In genomic region chr14:32078794-32079663, GRCh38 we compare ENCODE assay signal across 8 cellular contexts. TPM values are rescaled to one million over a fixed set of nuclear protein-coding genes. Genes with fewer than 3 reads are reported as not detected.
DNase-seq lines count a peak whose midpoint lies in the region; ATAC-seq, FAIRE-seq and TF ChIP-seq lines count a peak whose summit lies in the region.

No MANE protein-coding gene starts in this region.

- H3K27ac ChIP-seq in A549 = peak overlapping the region; percentile 96 to 99
- no peak overlapping the region for H3K27ac ChIP-seq in HUES6 (ENCODE audit: low read depth, low read length)
- H3K27ac ChIP-seq in thoracic aorta = peak overlapping the region in 1 of 2 donors; percentile 99

- TF ChIP-seq EP300 in A549 (IDR thresholded peaks at IDR 0.05) = no peak

- no peaks in the 10 kb centered on the region for H3K36me3 ChIP-seq in HUES6 (ENCODE audit: control insufficient read depth, insufficient read depth, low read length)
- no peaks in the 10 kb centered on the region for H3K36me3 ChIP-seq in adipocyte (ENCODE audit: control insufficient read depth, insufficient read depth, low read length, severe bottlenecking)
- H3K36me3 ChIP-seq in thoracic aorta = no peaks in the 10 kb centered on the region

- TF ChIP-seq RAD21 in A549 (conservative IDR thresholded peaks at IDR 0.05 in 1 of 2, IDR thresholded peaks at IDR 0.05 in 1 of 2) = no peak

- FAIRE-seq in A549 (lab: Jason Lieb, UNC) = peak; percentile 74

- H3K4me1 ChIP-seq in A549 (peaks cover 57% of the 10 kb centered on the region), HUES6 (ENCODE audit: control insufficient read depth, insufficient read depth, low read length) (peaks cover 31% of the 10 kb centered on the region), adipocyte (ENCODE audit: control insufficient read depth, insufficient read depth, low read length) (peaks cover 43% of the 10 kb centered on the region), thoracic aorta (ENCODE audit: control insufficient read depth in 1 of 2, low read depth in 2 of 2) (peaks cover 10 to 55% of the 10 kb centered on the region in 2 donors)

- TF ChIP-seq POLR2A in A549 (IDR thresholded peaks at IDR 0.05; ENCODE audit: low read length) = no peak

- POLR2A ChIA-PET in A549 (lab: Yijun Ruan, JAX) = no interaction called here

- TF ChIP-seq CTCF in A549 (IDR thresholded peaks at IDR 0.05) = no peak
- no peak for TF ChIP-seq CTCF in thoracic aorta (IDR thresholded peaks at IDR 0.05)

- H3K9me3 ChIP-seq in A549 = no peaks in the 10 kb centered on the region
- no peaks in the 10 kb centered on the region for H3K9me3 ChIP-seq in HUES6 (ENCODE audit: control insufficient read depth, insufficient read depth, low read depth, low read length)
- H3K9me3 ChIP-seq in adipocyte (ENCODE audit: control insufficient read depth, low read length) = no peaks in the 10 kb centered on the region
- H3K9me3 ChIP-seq in thoracic aorta = no peaks in the 10 kb centered on the region

- CTCF ChIA-PET in A549 (lab: Yijun Ruan, JAX) = interaction anchor here (1.0 to 1.1 kb wide), 3 partner anchors 144 to 176 kb away, joined by 3 read pairs; no protein-coding TSS in a partner anchor

- H3K4me3 ChIP-seq in A549 = peak overlapping the region; percentile 83
- H3K4me3 ChIP-seq in HUES6 (ENCODE audit: low read depth, low read length) = peak overlapping the region; percentile 71
- H3K4me3 ChIP-seq in adipocyte (ENCODE audit: low read length) = peak overlapping the region; percentile 100
- H3K4me3 ChIP-seq in thoracic aorta = peak overlapping the region; percentile 81

- peak overlapping the region; percentile 82 for H3K4me2 ChIP-seq in A549

- DNase-seq in A549 (ENCODE audit: low read depth in 1 of 2, low spot score in 1 of 2) (peak in 1 of 2 experiments; percentile 24), adipocyte (ENCODE audit: low read depth) (peak; percentile 52), kidney glomerular epithelial cell (lab: John Stamatoyannopoulos, UW) (peak; percentile 45), thoracic aorta (ENCODE audit: low spot score) (no peak), mesenteric fat pad (ENCODE audit: low spot score) (no peak), COR-L47 (lab: John Stamatoyannopoulos, UW) (no peak)

- peak overlapping the region; percentile 90 for H3K9ac ChIP-seq in HUES6 (ENCODE audit: low read length)
- H3K9ac ChIP-seq in adipocyte (ENCODE audit: low read length) = peak overlapping the region; percentile 97

- no peaks in the 10 kb centered on the region for H3K27me3 ChIP-seq in HUES6 (ENCODE audit: control insufficient read depth, insufficient read depth, low read length)
- H3K27me3 ChIP-seq in adipocyte (replicated peaks; ENCODE audit: control insufficient read depth, insufficient read depth, low read length) = no peaks in the 10 kb centered on the region
- H3K27me3 ChIP-seq in thoracic aorta (replicated peaks; ENCODE audit: insufficient read depth) = no peaks in the 10 kb centered on the region

- ATAC-seq in A549 (no peak), thoracic aorta (ENCODE audit: insufficient number of reproducible peaks, low FRiP score, low read depth) (no peak), HG03520 (IDR thresholded peaks at IDR 0.05; ENCODE audit: unreplicated experiment) (no peak)

- WGBS in A549 (ENCODE audit: missing lambda C conversion rate) = 7% methylated on average over 12 of the region's 12 CpGs

TF ChIP-seq in A549, 52 proteins besides CTCF, POLR2A, EP300 and RAD21:
- TF ChIP-seq FOSL2 (IDR thresholded peaks at IDR 0.05) (no peak), FOSL2 (CRISPR knock-in tag; IDR thresholded peaks at IDR 0.05) (peak; percentile 35; the same call in 1 of the 2 replicates), NPAS2 (CRISPR knock-in tag; IDR thresholded peaks at IDR 0.05; ENCODE audit: borderline replicate concordance) (no peak)

RNA-seq across cellular contexts. Expression of gene ARHGAP5, which starts 1.9 kb away (rescaled TPM):
- polyA plus RNA-seq in A549 (2011; rRNA removed) (57.3 and 66.1 TPM in 2 replicates), A549 (2017; fragmentation: RNase III; extraction: RNeasy Plus Mini Kit Qiagen cat#74134 plus additional on column Dnase treatment) (32.5 to 33.6 TPM (median 33.0 TPM) in 3 replicates)
- polyA plus RNA-seq in A549 (2012; cell fraction: cytosol; rRNA removed) = 5.1 and 5.8 TPM in 2 replicates
- polyA plus RNA-seq in A549 (2012; cell fraction: nucleus; rRNA removed) = 4.5 and 9.6 TPM in 2 replicates
- 44.1 and 51.3 TPM in 2 replicates for polyA minus RNA-seq in A549 (2011; rRNA and poly(A)+ RNA removed)
- total RNA-seq in thoracic aorta (10 to 100 TPM; 77.7 to 93.3 TPM), mesenteric fat pad (103 TPM)

Comparison
In these comparisons a context has a peak if more than half of its experiments do, and no peak if none do; other contexts are left out.
1. DNase-seq: peak in adipocyte (single experiment) and kidney glomerular epithelial cell (single experiment); none in thoracic aorta (single experiment), mesenteric fat pad (single experiment) and COR-L47 (single experiment).
2. Peak in every context shown above with its lines, with median percentiles within 50 percentile points of each other: H3K4me3 ChIP-seq.